15 cellular contexts compared by ENCODE assay signal in the genomic region with DNA sequence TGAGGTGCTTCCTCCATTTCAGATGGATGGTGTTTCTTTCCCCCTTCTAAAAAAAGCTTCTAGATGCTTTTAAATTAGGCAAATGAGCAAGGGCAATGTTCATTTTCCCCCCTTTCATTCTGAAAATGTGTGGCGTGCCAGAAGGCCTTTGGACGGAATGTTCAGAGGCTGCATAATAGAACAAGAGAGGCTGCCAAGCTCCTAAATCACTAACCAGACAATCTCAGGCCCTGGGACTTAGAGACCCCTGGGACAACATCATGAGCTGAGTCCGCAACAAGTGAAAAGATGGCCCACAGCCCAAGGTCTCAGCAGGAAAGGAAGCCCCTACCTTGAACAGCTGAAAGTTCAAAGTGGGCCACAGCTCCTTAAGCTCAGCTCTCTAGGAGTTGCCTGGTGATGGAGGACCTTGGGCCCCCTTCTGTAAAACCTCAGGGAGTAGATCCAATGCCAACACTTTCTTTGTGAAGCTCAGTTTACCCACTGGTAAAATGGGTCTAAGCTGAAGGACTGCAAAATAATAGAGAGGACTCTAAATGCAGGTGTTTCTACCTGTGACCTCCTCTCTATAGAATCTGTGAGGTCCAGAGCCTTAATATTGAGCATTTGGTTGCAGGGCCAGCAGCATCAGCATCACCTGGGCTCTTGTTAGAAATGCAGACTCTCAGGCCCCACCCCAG.
A peak's percentile ranks its signal among the peaks of the same experiment; 100 is the strongest.
DNase-seq lines count a peak whose midpoint lies in the region; ATAC-seq and TF ChIP-seq lines count a peak whose summit lies in the region.
"Had no signal": no experiment of that assay in that cellular context is flagged by ENCODE, and none has a peak within 500 bp of the region (broad histone marks: within the 10 kb centered on the region; RNA-seq: fewer than 3 reads in every experiment).

No MANE protein-coding gene starts in this region.

- TF ChIP-seq EP300 in gastroesophageal sphincter (IDR thresholded peaks at IDR 0.05) (peak; percentile 75), stomach (IDR thresholded peaks at IDR 0.05) (peak; percentile 85)

- CTCF ChIA-PET in HEK293 (lab: Yijun Ruan, JAX), result interaction anchor here (0.8 to 1.8 kb wide), 3 partner anchors 42 to 178 kb away, joined by 4 to 5 read pairs (median 4); no protein-coding TSS in a partner anchor
- CTCF ChIA-PET in activated CD4-positive, alpha-beta memory T cell treated with anti-CD3 and anti-CD28 coated beads, Interleukin-2, amount 10 ng/mL, durations not matched to agents 7 days and 5 days (lab: Charles Lee), result no interaction called here

- no peak overlapping the region for H3K4me3 Mint-ChIP-seq in mesothelial cell of epicardium
- H3K4me3 Mint-ChIP-seq in activated CD4-positive, alpha-beta memory T cell treated with anti-CD3 and anti-CD28 coated beads, Interleukin-2, amount 10 ng/mL, durations not matched to agents 7 days and 5 days, result no peak overlapping the region
- H3K4me3 Mint-ChIP-seq: CD8-positive, alpha-beta memory T cell had no signal

- H3K27ac ChIP-seq in HEK293 (ENCODE audit: extremely low read depth, low read depth, low read length), result no peak overlapping the region
- peak overlapping the region; percentile 77 to 92 (median 86) for H3K27ac ChIP-seq in gastroesophageal sphincter
- H3K27ac ChIP-seq in stomach, result peak overlapping the region; percentile 50 to 86 (median 81)
- H3K27ac ChIP-seq: A549 had no signal

- peaks cover 2% of the 10 kb centered on the region for H3K36me3 Mint-ChIP-seq in mesothelial cell of epicardium
- H3K36me3 Mint-ChIP-seq in activated CD4-positive, alpha-beta memory T cell treated with anti-CD3 and anti-CD28 coated beads, Interleukin-2, amount 10 ng/mL, durations not matched to agents 7 days and 5 days (ENCODE audit: low read depth), result no peaks in the 10 kb centered on the region
- H3K36me3 Mint-ChIP-seq: CD8-positive, alpha-beta memory T cell had no signal

- WGBS in gastroesophageal sphincter (ENCODE audit: low coverage in 1 of 2), 2 donors, result 14% methylated on average over 2 of the region's 3 CpGs; no CpG with 5 or more reads in 1 of the 2 donors
- WGBS in stomach, 5 donors, result 52 to 86% (median 69%) methylated on average over 3 of the region's 3 CpGs

- H3K27me3 ChIP-seq in gastroesophageal sphincter (no peaks in the 10 kb centered on the region), stomach (no peaks in the 10 kb centered on the region)

- TF ChIP-seq POLR2A in gastroesophageal sphincter (IDR thresholded peaks at IDR 0.05), result no peak
- TF ChIP-seq POLR2A in stomach (IDR thresholded peaks at IDR 0.05), result no peak

- H3K9me3 Mint-ChIP-seq in mesothelial cell of epicardium, result peaks cover 4% of the 10 kb centered on the region
- peaks cover 2% of the 10 kb centered on the region for H3K9me3 Mint-ChIP-seq in activated CD4-positive, alpha-beta memory T cell treated with anti-CD3 and anti-CD28 coated beads, Interleukin-2, amount 10 ng/mL, durations not matched to agents 7 days and 5 days

- DNase-seq in mesothelial cell of epicardium (ENCODE audit: low spot score in 2 of 2, unreplicated experiment in 2 of 2), result no peak
- DNase-seq in stomach, result no peak
- no peak for DNase-seq in NCI-H2107 treated with DMSO at 0.1 percent for 48 hours (lab: John Stamatoyannopoulos, UW; ENCODE audit: unreplicated experiment)
- DNase-seq in SHP77 (lab: John Stamatoyannopoulos, UW), result no peak
- no peak for DNase-seq in activated CD4-positive, alpha-beta memory T cell treated with anti-CD3 and anti-CD28 coated beads, Interleukin-2, amount 10 ng/mL, durations not matched to agents 7 days and 5 days
- DNase-seq: activated gamma-delta T cell; CD8-positive, alpha-beta memory T cell; kidney glomerular epithelial cell; MM.1S; NCI-H2107 had no signal

- intact Hi-C loops in stomach (cut with DNase I; ENCODE audit: low total_unique reads), result no loop called here

- POLR2A ChIA-PET in HEK293 (lab: Yijun Ruan, JAX), result no interaction called here
- POLR2A ChIA-PET in activated CD4-positive, alpha-beta memory T cell treated with anti-CD3 and anti-CD28 coated beads, Interleukin-2, amount 10 ng/mL, durations not matched to agents 7 days and 5 days (lab: Charles Lee), result no interaction called here

- H3K36me3 ChIP-seq in HEK293 (ENCODE audit: control insufficient read depth in 2 of 2, insufficient read depth in 1 of 2, low read length in 2 of 2) (no peaks in the 10 kb centered on the region), gastroesophageal sphincter (no peaks in the 10 kb centered on the region), stomach (no peaks in the 10 kb centered on the region)

- H3K4me3 ChIP-seq in HEK293 (ENCODE audit: low read depth, low read length), result no peak overlapping the region
- H3K4me3 ChIP-seq in gastroesophageal sphincter, result no peak overlapping the region
- H3K4me3 ChIP-seq in stomach, result no peak overlapping the region
- H3K4me3 ChIP-seq: A549 had no signal

- no peak for TF ChIP-seq CTCF in HEK293 (tag by site-specific recombination; IDR thresholded peaks at IDR 0.05)
- TF ChIP-seq CTCF in gastroesophageal sphincter (IDR thresholded peaks at IDR 0.05), result no peak
- TF ChIP-seq CTCF in mesothelial cell of epicardium (IDR thresholded peaks at IDR 0.05; ENCODE audit: unreplicated experiment), result no peak
- no peak for TF ChIP-seq CTCF in stomach (IDR thresholded peaks at IDR 0.05)

- H3K4me1 ChIP-seq in HEK293 (ENCODE audit: control insufficient read depth, insufficient read depth, low read length) (peaks cover 3% of the 10 kb centered on the region), gastroesophageal sphincter (peaks cover 25 to 79% (median 53%) of the 10 kb centered on the region in 3 donors), stomach (peaks cover 6 to 54% (median 45%) of the 10 kb centered on the region in 4 donors)
- H3K4me1 ChIP-seq: A549 had no signal

- H3K27me3 Mint-ChIP-seq in mesothelial cell of epicardium (ENCODE audit: low read depth), result no peaks in the 10 kb centered on the region
- no peaks in the 10 kb centered on the region for H3K27me3 Mint-ChIP-seq in activated CD4-positive, alpha-beta memory T cell treated with anti-CD3 and anti-CD28 coated beads, Interleukin-2, amount 10 ng/mL, durations not matched to agents 7 days and 5 days

- ATAC-seq in gastroesophageal sphincter (peak; percentile 61), HG02610 (IDR thresholded peaks at IDR 0.05; ENCODE audit: unreplicated experiment) (no peak)
- ATAC-seq: A549, SK-N-SH treated with all-trans-retinoic acid at 6 μM for 48 hours had no signal

- peaks cover 51% of the 10 kb centered on the region for H3K4me1 Mint-ChIP-seq in mesothelial cell of epicardium
- H3K4me1 Mint-ChIP-seq in activated CD4-positive, alpha-beta memory T cell treated with anti-CD3 and anti-CD28 coated beads, Interleukin-2, amount 10 ng/mL, durations not matched to agents 7 days and 5 days, result no peaks in the 10 kb centered on the region
- H3K4me1 Mint-ChIP-seq: CD8-positive, alpha-beta memory T cell had no signal

- H3K27ac Mint-ChIP-seq in mesothelial cell of epicardium, result peak overlapping the region; percentile 77
- H3K27ac Mint-ChIP-seq in activated CD4-positive, alpha-beta memory T cell treated with anti-CD3 and anti-CD28 coated beads, Interleukin-2, amount 10 ng/mL, durations not matched to agents 7 days and 5 days, result no peak overlapping the region
- H3K27ac Mint-ChIP-seq: CD8-positive, alpha-beta memory T cell had no signal

- H3K9me3 ChIP-seq in HEK293 (ENCODE audit: control insufficient read depth, insufficient read depth, low read depth, low read length) (no peaks in the 10 kb centered on the region), gastroesophageal sphincter (no peaks in the 10 kb centered on the region), stomach (peaks cover 0 to 3% (median 0%) of the 10 kb centered on the region in 4 donors)

TF ChIP-seq in HEK293, 187 proteins besides CTCF, POLR2A, EP300 and RAD21:
- TF ChIP-seq GLIS2 (tag by site-specific recombination; IDR thresholded peaks at IDR 0.05), result no peak
- TF ChIP-seq, protein P1, sequence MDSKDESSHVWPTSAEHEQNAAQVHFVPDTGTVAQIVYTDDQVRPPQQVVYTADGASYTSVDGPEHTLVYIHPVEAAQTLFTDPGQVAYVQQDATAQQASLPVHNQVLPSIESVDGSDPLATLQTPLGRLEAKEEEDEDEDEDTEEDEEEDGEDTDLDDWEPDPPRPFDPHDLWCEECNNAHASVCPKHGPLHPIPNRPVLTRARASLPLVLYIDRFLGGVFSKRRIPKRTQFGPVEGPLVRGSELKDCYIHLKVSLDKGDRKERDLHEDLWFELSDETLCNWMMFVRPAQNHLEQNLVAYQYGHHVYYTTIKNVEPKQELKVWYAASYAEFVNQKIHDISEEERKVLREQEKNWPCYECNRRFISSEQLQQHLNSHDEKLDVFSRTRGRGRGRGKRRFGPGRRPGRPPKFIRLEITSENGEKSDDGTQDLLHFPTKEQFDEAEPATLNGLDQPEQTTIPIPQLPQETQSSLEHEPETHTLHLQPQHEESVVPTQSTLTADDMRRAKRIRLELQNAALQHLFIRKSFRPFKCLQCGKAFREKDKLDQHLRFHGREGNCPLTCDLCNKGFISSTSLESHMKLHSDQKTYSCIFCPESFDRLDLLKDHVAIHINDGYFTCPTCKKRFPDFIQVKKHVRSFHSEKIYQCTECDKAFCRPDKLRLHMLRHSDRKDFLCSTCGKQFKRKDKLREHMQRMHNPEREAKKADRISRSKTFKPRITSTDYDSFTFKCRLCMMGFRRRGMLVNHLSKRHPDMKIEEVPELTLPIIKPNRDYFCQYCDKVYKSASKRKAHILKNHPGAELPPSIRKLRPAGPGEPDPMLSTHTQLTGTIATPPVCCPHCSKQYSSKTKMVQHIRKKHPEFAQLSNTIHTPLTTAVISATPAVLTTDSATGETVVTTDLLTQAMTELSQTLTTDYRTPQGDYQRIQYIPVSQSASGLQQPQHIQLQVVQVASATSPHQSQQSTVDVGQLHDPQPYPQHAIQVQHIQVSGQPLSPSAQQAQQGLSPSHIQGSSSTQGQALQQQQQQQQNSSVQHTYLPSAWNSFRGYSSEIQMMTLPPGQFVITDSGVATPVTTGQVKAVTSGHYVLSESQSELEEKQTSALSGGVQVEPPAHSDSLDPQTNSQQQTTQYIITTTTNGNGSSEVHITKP (tag by site-specific recombination; IDR thresholded peaks at IDR 0.05), result 0 out of 2 replicates have a peak, but pooled peaks have one; percentile 37
